ENCODE assay signal across 19 cellular contexts in genomic region chr7:55493416-55493815, GRCh38.
DNase-seq lines count a peak whose midpoint lies in the region; ATAC-seq and TF ChIP-seq lines count a peak whose summit lies in the region.
"Had no signal": no experiment of that assay in that cellular context is flagged by ENCODE, and none has a peak within 500 bp of the region (broad histone marks: within the 10 kb centered on the region; RNA-seq: fewer than 3 reads in every experiment).

No MANE protein-coding gene starts in this region.

- no peak for DNase-seq in activated T-cell treated with anti-CD3 and anti-CD28 coated beads, Interleukin-2, amount 50 U/mL, for 24 hours
- DNase-seq in activated T-cell treated with anti-CD3 and anti-CD28 coated beads, Interleukin-2, amount 50 U/mL, for 1 hour: no peak
- peak; percentile 32 for DNase-seq in HFFc6
- DNase-seq in sciatic nerve (ENCODE audit: low spot score): peak; percentile 28
- DNase-seq in NCI-H69 (lab: John Stamatoyannopoulos, UW): no peak
- no peak for DNase-seq in NCI-H1092 (lab: John Stamatoyannopoulos, UW)
- DNase-seq: activated naive CD8-positive, alpha-beta T cell treated with anti-CD3 and anti-CD28 coated beads for 36 hours; glutamatergic neuron; lower lobe of right lung; NCI-H2171 treated with DMSO at 0.1 percent for 48 hours; NCI-H82; uterus had no signal

- H3K9me3 Mint-ChIP-seq in activated T-cell treated with anti-CD3 and anti-CD28 coated beads, Interleukin-2, amount 50 U/mL, for 24 hours: no peaks in the 10 kb centered on the region
- H3K9me3 Mint-ChIP-seq in HFFc6: no peaks in the 10 kb centered on the region
- H3K9me3 Mint-ChIP-seq: activated naive CD8-positive, alpha-beta T cell treated with anti-CD3 and anti-CD28 coated beads for 36 hours; nephron had no signal

- H3K27ac Mint-ChIP-seq in activated T-cell treated with anti-CD3 and anti-CD28 coated beads, Interleukin-2, amount 50 U/mL, for 24 hours: peak overlapping the region; percentile 65
- peak overlapping the region; percentile 59 for H3K27ac Mint-ChIP-seq in HFFc6
- H3K27ac Mint-ChIP-seq: activated naive CD8-positive, alpha-beta T cell treated with anti-CD3 and anti-CD28 coated beads for 36 hours; nephron had no signal

- H3K27ac ChIP-seq in cingulate gyrus (ENCODE audit: low read depth, low read length): peak overlapping the region; percentile 4
- H3K27ac ChIP-seq: cardiac muscle cell, HL-60, lower lobe of right lung, Peyer's patch had no signal

- no peaks in the 10 kb centered on the region for H3K27me3 Mint-ChIP-seq in activated T-cell treated with anti-CD3 and anti-CD28 coated beads, Interleukin-2, amount 50 U/mL, for 24 hours
- no peaks in the 10 kb centered on the region; the same call in 1 of the 2 replicates for H3K27me3 Mint-ChIP-seq in HFFc6 (ENCODE audit: insufficient read depth)
- H3K27me3 Mint-ChIP-seq: activated naive CD8-positive, alpha-beta T cell treated with anti-CD3 and anti-CD28 coated beads for 36 hours had no signal

- no peak overlapping the region for H3K4me3 Mint-ChIP-seq in activated T-cell treated with anti-CD3 and anti-CD28 coated beads, Interleukin-2, amount 50 U/mL, for 24 hours
- no peak overlapping the region for H3K4me3 Mint-ChIP-seq in HFFc6
- H3K4me3 Mint-ChIP-seq: activated naive CD8-positive, alpha-beta T cell treated with anti-CD3 and anti-CD28 coated beads for 36 hours; nephron had no signal

- TF ChIP-seq CTCF in HFFc6 (IDR thresholded peaks at IDR 0.05): no peak

- peaks cover 43% of the 10 kb centered on the region for H3K4me1 Mint-ChIP-seq in activated T-cell treated with anti-CD3 and anti-CD28 coated beads, Interleukin-2, amount 50 U/mL, for 24 hours (ENCODE audit: low read depth)
- peaks cover 30% of the 10 kb centered on the region for H3K4me1 Mint-ChIP-seq in HFFc6 (ENCODE audit: low read depth)

- H3K36me3 Mint-ChIP-seq in activated T-cell treated with anti-CD3 and anti-CD28 coated beads, Interleukin-2, amount 50 U/mL, for 24 hours (ENCODE audit: low read depth): peaks cover 97% of the 10 kb centered on the region
- H3K36me3 Mint-ChIP-seq in HFFc6 (ENCODE audit: low read depth): peaks cover 25% of the 10 kb centered on the region

- ATAC-seq in sciatic nerve (no peak), HG02798 (IDR thresholded peaks at IDR 0.05; ENCODE audit: poor library complexity, unreplicated experiment) (no peak)
- ATAC-seq: K562, lower lobe of right lung had no signal

- intact Hi-C loops in sciatic nerve (cut with DNase I): no loop called here

Comparison
In these comparisons a context has a peak if more than half of its experiments do, and no peak if none do; other contexts are left out.
1. DNase-seq: peak in HFFc6 (single experiment) and sciatic nerve (single experiment); none in activated T-cell treated with anti-CD3 and anti-CD28 coated beads, Interleukin-2, amount 50 U/mL, for 24 hours (single experiment), activated T-cell treated with anti-CD3 and anti-CD28 coated beads, Interleukin-2, amount 50 U/mL, for 1 hour (single experiment), NCI-H69 (single experiment) and NCI-H1092 (single experiment).